Comparison of ENCODE assay signal across 2 cellular contexts in the genomic region with DNA sequence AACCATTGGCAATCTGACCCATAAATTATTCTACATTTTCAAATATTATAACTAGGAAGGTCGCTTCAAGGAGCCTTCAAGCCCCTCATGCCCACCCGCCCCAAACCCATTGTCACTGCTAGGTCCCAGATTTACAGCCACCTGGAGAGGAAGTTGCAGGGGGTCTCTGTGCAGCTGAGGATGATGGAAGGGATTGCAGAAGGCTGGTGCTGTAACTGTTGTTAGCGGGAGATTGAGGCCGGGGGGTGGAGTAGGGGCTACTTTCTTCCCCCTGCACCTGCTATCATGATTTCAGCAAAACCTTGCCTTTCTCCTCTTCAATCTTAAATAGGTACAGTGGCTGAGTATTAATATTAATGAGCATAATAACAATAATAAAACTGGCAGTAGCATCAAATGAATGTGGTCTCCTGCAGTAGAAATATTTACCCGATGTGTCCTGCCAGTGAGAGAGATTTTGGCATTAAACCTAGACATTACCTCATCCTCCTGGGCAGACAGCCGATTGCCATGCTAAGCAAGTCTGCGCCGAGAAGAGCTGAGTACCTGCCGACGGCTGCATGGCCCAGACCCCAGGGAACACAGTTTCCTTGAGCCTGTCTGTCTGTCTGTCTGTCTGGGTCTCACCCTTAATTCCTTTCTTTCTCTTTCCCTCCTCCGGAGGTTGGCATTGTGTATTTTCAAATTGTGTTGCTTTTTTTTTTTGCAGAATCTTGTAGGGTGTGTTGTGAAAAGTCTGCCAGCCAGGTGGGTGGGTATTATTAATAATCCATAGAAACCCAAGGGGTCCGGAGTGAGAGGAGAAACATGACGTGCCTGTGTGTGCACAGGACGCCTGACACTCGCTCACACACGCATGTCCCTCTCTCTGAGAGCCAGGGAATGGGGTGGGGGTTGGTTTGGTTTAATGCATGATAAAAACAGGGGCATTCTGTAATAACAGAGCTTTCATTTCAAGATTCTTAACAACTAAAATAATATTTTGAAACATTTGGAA.
TF ChIP-seq lines count a peak whose summit lies in the region.

No MANE protein-coding gene starts in this region.

TF ChIP-seq in liver, 16 proteins besides CTCF, POLR2A, EP300 and RAD21:
- TF ChIP-seq, protein P1, sequence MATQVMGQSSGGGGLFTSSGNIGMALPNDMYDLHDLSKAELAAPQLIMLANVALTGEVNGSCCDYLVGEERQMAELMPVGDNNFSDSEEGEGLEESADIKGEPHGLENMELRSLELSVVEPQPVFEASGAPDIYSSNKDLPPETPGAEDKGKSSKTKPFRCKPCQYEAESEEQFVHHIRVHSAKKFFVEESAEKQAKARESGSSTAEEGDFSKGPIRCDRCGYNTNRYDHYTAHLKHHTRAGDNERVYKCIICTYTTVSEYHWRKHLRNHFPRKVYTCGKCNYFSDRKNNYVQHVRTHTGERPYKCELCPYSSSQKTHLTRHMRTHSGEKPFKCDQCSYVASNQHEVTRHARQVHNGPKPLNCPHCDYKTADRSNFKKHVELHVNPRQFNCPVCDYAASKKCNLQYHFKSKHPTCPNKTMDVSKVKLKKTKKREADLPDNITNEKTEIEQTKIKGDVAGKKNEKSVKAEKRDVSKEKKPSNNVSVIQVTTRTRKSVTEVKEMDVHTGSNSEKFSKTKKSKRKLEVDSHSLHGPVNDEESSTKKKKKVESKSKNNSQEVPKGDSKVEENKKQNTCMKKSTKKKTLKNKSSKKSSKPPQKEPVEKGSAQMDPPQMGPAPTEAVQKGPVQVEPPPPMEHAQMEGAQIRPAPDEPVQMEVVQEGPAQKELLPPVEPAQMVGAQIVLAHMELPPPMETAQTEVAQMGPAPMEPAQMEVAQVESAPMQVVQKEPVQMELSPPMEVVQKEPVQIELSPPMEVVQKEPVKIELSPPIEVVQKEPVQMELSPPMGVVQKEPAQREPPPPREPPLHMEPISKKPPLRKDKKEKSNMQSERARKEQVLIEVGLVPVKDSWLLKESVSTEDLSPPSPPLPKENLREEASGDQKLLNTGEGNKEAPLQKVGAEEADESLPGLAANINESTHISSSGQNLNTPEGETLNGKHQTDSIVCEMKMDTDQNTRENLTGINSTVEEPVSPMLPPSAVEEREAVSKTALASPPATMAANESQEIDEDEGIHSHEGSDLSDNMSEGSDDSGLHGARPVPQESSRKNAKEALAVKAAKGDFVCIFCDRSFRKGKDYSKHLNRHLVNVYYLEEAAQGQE (IDR thresholded peaks at IDR 0.05): no peak
- TF ChIP-seq SP1 (IDR thresholded peaks at IDR 0.05) (no peak), JUND (IDR thresholded peaks at IDR 0.05) (peak; percentile 84 to 91), HNF4A (conservative IDR thresholded peaks at IDR 0.05) (peak in 1 of 2 donors; percentile 22), TAF1 (conservative IDR thresholded peaks at IDR 0.05) (no peak), NR2F2 (IDR thresholded peaks at IDR 0.05) (no peak)
- TF ChIP-seq, protein P2, sequence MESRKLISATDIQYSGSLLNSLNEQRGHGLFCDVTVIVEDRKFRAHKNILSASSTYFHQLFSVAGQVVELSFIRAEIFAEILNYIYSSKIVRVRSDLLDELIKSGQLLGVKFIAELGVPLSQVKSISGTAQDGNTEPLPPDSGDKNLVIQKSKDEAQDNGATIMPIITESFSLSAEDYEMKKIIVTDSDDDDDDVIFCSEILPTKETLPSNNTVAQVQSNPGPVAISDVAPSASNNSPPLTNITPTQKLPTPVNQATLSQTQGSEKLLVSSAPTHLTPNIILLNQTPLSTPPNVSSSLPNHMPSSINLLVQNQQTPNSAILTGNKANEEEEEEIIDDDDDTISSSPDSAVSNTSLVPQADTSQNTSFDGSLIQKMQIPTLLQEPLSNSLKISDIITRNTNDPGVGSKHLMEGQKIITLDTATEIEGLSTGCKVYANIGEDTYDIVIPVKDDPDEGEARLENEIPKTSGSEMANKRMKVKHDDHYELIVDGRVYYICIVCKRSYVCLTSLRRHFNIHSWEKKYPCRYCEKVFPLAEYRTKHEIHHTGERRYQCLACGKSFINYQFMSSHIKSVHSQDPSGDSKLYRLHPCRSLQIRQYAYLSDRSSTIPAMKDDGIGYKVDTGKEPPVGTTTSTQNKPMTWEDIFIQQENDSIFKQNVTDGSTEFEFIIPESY (IDR thresholded peaks at IDR 0.05): no peak

TF ChIP-seq in HepG2, 621 proteins besides CTCF, POLR2A, EP300 and RAD21 (continued from another document):
- TF ChIP-seq, protein P3, sequence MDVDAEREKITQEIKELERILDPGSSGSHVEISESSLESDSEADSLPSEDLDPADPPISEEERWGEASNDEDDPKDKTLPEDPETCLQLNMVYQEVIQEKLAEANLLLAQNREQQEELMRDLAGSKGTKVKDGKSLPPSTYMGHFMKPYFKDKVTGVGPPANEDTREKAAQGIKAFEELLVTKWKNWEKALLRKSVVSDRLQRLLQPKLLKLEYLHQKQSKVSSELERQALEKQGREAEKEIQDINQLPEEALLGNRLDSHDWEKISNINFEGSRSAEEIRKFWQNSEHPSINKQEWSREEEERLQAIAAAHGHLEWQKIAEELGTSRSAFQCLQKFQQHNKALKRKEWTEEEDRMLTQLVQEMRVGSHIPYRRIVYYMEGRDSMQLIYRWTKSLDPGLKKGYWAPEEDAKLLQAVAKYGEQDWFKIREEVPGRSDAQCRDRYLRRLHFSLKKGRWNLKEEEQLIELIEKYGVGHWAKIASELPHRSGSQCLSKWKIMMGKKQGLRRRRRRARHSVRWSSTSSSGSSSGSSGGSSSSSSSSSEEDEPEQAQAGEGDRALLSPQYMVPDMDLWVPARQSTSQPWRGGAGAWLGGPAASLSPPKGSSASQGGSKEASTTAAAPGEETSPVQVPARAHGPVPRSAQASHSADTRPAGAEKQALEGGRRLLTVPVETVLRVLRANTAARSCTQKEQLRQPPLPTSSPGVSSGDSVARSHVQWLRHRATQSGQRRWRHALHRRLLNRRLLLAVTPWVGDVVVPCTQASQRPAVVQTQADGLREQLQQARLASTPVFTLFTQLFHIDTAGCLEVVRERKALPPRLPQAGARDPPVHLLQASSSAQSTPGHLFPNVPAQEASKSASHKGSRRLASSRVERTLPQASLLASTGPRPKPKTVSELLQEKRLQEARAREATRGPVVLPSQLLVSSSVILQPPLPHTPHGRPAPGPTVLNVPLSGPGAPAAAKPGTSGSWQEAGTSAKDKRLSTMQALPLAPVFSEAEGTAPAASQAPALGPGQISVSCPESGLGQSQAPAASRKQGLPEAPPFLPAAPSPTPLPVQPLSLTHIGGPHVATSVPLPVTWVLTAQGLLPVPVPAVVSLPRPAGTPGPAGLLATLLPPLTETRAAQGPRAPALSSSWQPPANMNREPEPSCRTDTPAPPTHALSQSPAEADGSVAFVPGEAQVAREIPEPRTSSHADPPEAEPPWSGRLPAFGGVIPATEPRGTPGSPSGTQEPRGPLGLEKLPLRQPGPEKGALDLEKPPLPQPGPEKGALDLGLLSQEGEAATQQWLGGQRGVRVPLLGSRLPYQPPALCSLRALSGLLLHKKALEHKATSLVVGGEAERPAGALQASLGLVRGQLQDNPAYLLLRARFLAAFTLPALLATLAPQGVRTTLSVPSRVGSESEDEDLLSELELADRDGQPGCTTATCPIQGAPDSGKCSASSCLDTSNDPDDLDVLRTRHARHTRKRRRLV (CRISPR knock-in tag; IDR thresholded peaks at IDR 0.05): no peak
- TF ChIP-seq ZNF775 (CRISPR knock-in tag; IDR thresholded peaks at IDR 0.05; ENCODE audit: borderline replicate concordance): no peak
- no peak for TF ChIP-seq PHF20 (CRISPR knock-in tag; IDR thresholded peaks at IDR 0.05)
- no peak for TF ChIP-seq U2AF1 (optimal IDR thresholded peaks at IDR 0.05; ENCODE audit: low read depth, low read length)
- TF ChIP-seq ZNF432 (CRISPR knock-in tag; IDR thresholded peaks at IDR 0.05; ENCODE audit: borderline replicate concordance): no peak
- TF ChIP-seq XRCC5 (optimal IDR thresholded peaks at IDR 0.05; ENCODE audit: low read length): no peak
- TF ChIP-seq TEF (CRISPR knock-in tag; IDR thresholded peaks at IDR 0.05): no peak
- TF ChIP-seq MEIS1 (CRISPR knock-in tag; IDR thresholded peaks at IDR 0.05; ENCODE audit: borderline replicate concordance): no peak
